In the genomic region with DNA sequence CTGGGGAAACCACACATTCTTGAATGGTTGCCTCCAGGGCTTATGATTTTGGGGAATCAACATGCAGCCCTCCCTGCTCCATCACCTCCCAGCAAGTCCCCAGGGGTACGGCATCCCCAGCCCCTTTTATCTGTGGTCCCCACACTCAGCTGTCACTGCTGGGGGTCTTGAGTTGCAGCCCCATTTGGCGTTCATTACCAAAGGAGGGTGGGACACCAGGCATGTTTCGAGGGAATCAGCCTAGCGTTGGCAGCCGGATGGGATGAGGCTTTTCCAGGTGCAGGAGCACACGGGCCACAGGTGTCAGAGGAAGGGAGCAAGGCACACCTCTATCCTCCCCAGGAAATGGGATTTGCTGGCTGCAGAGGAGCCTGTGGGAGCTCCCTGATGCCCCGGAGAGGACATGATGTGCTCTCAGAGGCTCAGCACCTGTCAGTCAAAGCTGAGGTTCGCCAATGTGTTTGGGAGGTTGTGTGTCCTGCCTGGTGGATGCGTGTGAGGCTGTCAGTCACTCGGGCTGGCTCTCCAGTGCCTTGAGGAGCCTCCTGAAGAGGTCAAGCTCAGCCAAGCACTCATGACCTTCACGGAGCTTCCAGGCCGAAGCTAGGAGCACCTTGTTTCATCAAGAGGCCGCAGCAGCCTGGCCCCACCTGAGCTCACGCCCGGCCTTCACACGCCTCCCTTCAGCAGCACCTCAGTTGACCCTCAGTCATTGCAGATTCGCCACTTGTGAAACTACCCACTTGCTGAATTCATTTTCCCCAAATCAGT, we compare ENCODE assay signal across 23 cellular contexts.
"Had no signal": no experiment of that assay in that cellular context is flagged by ENCODE, and none has a peak within 500 bp of the region (broad histone marks: within the 10 kb centered on the region; RNA-seq: fewer than 3 reads in every experiment).

No MANE protein-coding gene starts in this region.

- H3K27me3 ChIP-seq: colonic mucosa, upper lobe of left lung had no signal

- H3K36me3 Mint-ChIP-seq: activated naive CD8-positive, alpha-beta T cell treated with anti-CD3 and anti-CD28 coated beads, Interleukin-2, amount 10 ng/mL, durations not matched to agents 7 days and 5 days; natural killer cell treated with Interleukin-12 subunit alpha and Interleukin-12 subunit beta and Interleukin-15 and Interleukin-18, amount 100 ng/mL, for 72 hours had no signal

- H3K4me3 ChIP-seq: breast epithelium, colonic mucosa, heart left ventricle, left lung, SK-N-MC, thoracic aorta, upper lobe of left lung had no signal

- DNase-seq: activated CD4-positive, alpha-beta memory T cell treated with anti-CD3 and anti-CD28 coated beads, Interleukin-2, amount 10 ng/mL, durations not matched to agents 7 days and 5 days; activated CD4-positive, alpha-beta T cell treated with anti-CD3 and anti-CD28 coated beads for 48 hours; activated CD4-positive, CD25-positive, alpha-beta regulatory T cell; activated naive CD4-positive, alpha-beta T cell treated with anti-CD3 and anti-CD28 coated beads for 36 hours; activated naive CD8-positive, alpha-beta T cell treated with anti-CD3 and anti-CD28 coated beads, Interleukin-2, amount 10 ng/mL, durations not matched to agents 7 days and 5 days; amniotic stem cell; colonic mucosa; kidney; mammary epithelial cell; midbrain; nucleus accumbens; stimulated activated CD4-positive, alpha-beta T cell treated with anti-CD3 and anti-CD28 coated beads, Interleukin-4, amount 100 ng/mL, for 1 hour; stimulated activated naive CD4-positive, alpha-beta T cell; SW 1271; T-helper 17 cell had no signal

- H3K9me3 Mint-ChIP-seq: activated CD4-positive, alpha-beta memory T cell treated with anti-CD3 and anti-CD28 coated beads, Interleukin-2, amount 10 ng/mL, durations not matched to agents 7 days and 5 days; activated naive CD4-positive, alpha-beta T cell treated with anti-CD3 and anti-CD28 coated beads for 36 hours; activated naive CD8-positive, alpha-beta T cell treated with anti-CD3 and anti-CD28 coated beads, Interleukin-2, amount 10 ng/mL, durations not matched to agents 7 days and 5 days; natural killer cell treated with Interleukin-12 subunit alpha and Interleukin-12 subunit beta and Interleukin-15 and Interleukin-18, amount 100 ng/mL, for 72 hours had no signal

- ATAC-seq: heart left ventricle; left lung; natural killer cell treated with Interleukin-12 subunit alpha and Interleukin-12 subunit beta and Interleukin-15 and Interleukin-18, amount 100 ng/mL, for 72 hours; T-helper 17 cell had no signal

- H3K4me3 Mint-ChIP-seq: activated CD4-positive, alpha-beta memory T cell treated with anti-CD3 and anti-CD28 coated beads, Interleukin-2, amount 10 ng/mL, durations not matched to agents 7 days and 5 days; activated naive CD4-positive, alpha-beta T cell treated with anti-CD3 and anti-CD28 coated beads for 36 hours; activated naive CD8-positive, alpha-beta T cell treated with anti-CD3 and anti-CD28 coated beads, Interleukin-2, amount 10 ng/mL, durations not matched to agents 7 days and 5 days; natural killer cell treated with Interleukin-12 subunit alpha and Interleukin-12 subunit beta and Interleukin-15 and Interleukin-18, amount 100 ng/mL, for 72 hours; T-helper 17 cell had no signal

- H3K27ac ChIP-seq: breast epithelium, colonic mucosa, epithelial cell of prostate, heart left ventricle, left lung, SK-N-MC, thoracic aorta, upper lobe of left lung had no signal

- H3K4me1 Mint-ChIP-seq: activated CD4-positive, alpha-beta memory T cell treated with anti-CD3 and anti-CD28 coated beads, Interleukin-2, amount 10 ng/mL, durations not matched to agents 7 days and 5 days; activated naive CD8-positive, alpha-beta T cell treated with anti-CD3 and anti-CD28 coated beads, Interleukin-2, amount 10 ng/mL, durations not matched to agents 7 days and 5 days; T-helper 17 cell had no signal

- H3K27ac Mint-ChIP-seq: activated CD4-positive, alpha-beta memory T cell treated with anti-CD3 and anti-CD28 coated beads, Interleukin-2, amount 10 ng/mL, durations not matched to agents 7 days and 5 days; activated naive CD4-positive, alpha-beta T cell treated with anti-CD3 and anti-CD28 coated beads for 36 hours; activated naive CD8-positive, alpha-beta T cell treated with anti-CD3 and anti-CD28 coated beads, Interleukin-2, amount 10 ng/mL, durations not matched to agents 7 days and 5 days; natural killer cell treated with Interleukin-12 subunit alpha and Interleukin-12 subunit beta and Interleukin-15 and Interleukin-18, amount 100 ng/mL, for 72 hours; T-helper 17 cell had no signal

- H3K4me1 ChIP-seq: breast epithelium, colonic mucosa, left lung had no signal

- H3K9me3 ChIP-seq: breast epithelium, colonic mucosa, heart left ventricle, left lung, thoracic aorta, upper lobe of left lung had no signal

- FAIRE-seq: kidney had no signal

- H3K36me3 ChIP-seq: breast epithelium, colonic mucosa, heart left ventricle, left lung, thoracic aorta, upper lobe of left lung had no signal
